In the genomic region with DNA sequence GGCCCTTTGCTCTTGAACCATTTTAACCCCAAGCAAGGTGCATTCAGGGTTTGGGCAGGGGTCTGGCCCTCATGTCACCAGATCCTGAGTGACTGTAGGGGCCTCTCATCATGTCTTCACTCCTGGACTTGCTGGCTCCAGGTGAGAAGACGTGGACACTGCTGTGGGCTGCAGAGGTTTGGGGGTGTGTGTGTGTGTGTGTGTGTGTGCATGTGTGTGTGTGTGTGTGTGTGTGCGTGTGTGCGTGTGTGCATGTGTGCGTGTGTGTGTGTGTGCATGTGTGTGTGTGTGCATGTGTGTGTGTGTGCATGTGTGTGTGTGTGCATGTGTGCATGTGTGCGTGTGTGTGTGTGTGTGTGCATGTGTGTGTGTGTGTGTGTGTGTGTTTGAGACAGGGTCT, we compare ENCODE assay signal across 2 cellular contexts.
TF ChIP-seq lines count a peak whose summit lies in the region.

No MANE protein-coding gene starts in this region.

TF ChIP-seq in HEK293, 187 proteins besides CTCF, POLR2A, EP300 and RAD21:
- TF ChIP-seq, protein P1, sequence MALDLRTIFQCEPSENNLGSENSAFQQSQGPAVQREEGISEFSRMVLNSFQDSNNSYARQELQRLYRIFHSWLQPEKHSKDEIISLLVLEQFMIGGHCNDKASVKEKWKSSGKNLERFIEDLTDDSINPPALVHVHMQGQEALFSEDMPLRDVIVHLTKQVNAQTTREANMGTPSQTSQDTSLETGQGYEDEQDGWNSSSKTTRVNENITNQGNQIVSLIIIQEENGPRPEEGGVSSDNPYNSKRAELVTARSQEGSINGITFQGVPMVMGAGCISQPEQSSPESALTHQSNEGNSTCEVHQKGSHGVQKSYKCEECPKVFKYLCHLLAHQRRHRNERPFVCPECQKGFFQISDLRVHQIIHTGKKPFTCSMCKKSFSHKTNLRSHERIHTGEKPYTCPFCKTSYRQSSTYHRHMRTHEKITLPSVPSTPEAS (tag by site-specific recombination; IDR thresholded peaks at IDR 0.05) = peak; percentile 99

TF ChIP-seq in GM12878, 131 proteins besides CTCF, POLR2A, EP300 and RAD21:
- TF ChIP-seq, protein P2, sequence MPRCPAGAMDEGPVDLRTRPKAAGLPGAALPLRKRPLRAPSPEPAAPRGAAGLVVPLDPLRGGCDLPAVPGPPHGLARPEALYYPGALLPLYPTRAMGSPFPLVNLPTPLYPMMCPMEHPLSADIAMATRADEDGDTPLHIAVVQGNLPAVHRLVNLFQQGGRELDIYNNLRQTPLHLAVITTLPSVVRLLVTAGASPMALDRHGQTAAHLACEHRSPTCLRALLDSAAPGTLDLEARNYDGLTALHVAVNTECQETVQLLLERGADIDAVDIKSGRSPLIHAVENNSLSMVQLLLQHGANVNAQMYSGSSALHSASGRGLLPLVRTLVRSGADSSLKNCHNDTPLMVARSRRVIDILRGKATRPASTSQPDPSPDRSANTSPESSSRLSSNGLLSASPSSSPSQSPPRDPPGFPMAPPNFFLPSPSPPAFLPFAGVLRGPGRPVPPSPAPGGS (IDR thresholded peaks at IDR 0.05; ENCODE audit: borderline replicate concordance, insufficient read depth, low read depth, low read length, poor library complexity, severe bottlenecking) = peak; percentile 62
